Comparison of ENCODE assay signal across 8 cellular contexts in genomic region chr1:86833461-86834215, GRCh38.
DNase-seq lines count a peak whose midpoint lies in the region; ATAC-seq and TF ChIP-seq lines count a peak whose summit lies in the region.

No MANE protein-coding gene starts in this region.

- H3K27ac Mint-ChIP-seq in activated CD4-positive, alpha-beta T cell treated with anti-CD3 and anti-CD28 coated beads for 36 hours, result no peak overlapping the region

- ATAC-seq in GM18867 (IDR thresholded peaks at IDR 0.05; ENCODE audit: unreplicated experiment) (peak; percentile 78), HG03280 (IDR thresholded peaks at IDR 0.05; ENCODE audit: unreplicated experiment) (peak; percentile 63)
- ATAC-seq in activated CD4-positive, alpha-beta T cell treated with anti-CD3 and anti-CD28 coated beads for 36 hours, result peak; percentile 77

- peaks cover 3% of the 10 kb centered on the region for H3K4me1 Mint-ChIP-seq in activated CD4-positive, alpha-beta T cell treated with anti-CD3 and anti-CD28 coated beads for 36 hours

- H3K27ac ChIP-seq in coronary artery (no peak overlapping the region), liver (ENCODE audit: low read depth in 1 of 2, low read length in 2 of 2) (no peak overlapping the region)

- H3K4me1 ChIP-seq in liver (ENCODE audit: control insufficient read depth in 4 of 4, insufficient read depth in 4 of 4, low read length in 3 of 4), result no peaks in the 10 kb centered on the region

- H3K36me3 Mint-ChIP-seq in activated CD4-positive, alpha-beta T cell treated with anti-CD3 and anti-CD28 coated beads for 36 hours (ENCODE audit: low read depth), result no peaks in the 10 kb centered on the region

- POLR2A ChIA-PET in activated CD4-positive, alpha-beta T cell treated with anti-CD3 and anti-CD28 coated beads for 36 hours (lab: Charles Lee), result no interaction called here

- intact Hi-C loops in activated CD4-positive, alpha-beta T cell treated with anti-CD3 and anti-CD28 coated beads for 36 hours (cut with DNase I, micrococcal nuclease), result loop anchor here (1.0 kb wide), 2 partner anchors 132 to 251 kb away; no protein-coding TSS in a partner anchor

- CTCF ChIA-PET in activated CD4-positive, alpha-beta T cell treated with anti-CD3 and anti-CD28 coated beads for 36 hours (lab: Charles Lee), result interaction anchor here (0.6 to 6.0 kb wide), 22 partner anchors 9 to 346 kb away, joined by 3 to 90 read pairs (median 4); no protein-coding TSS in a partner anchor

- H3K9me3 Mint-ChIP-seq in activated CD4-positive, alpha-beta T cell treated with anti-CD3 and anti-CD28 coated beads for 36 hours (ENCODE audit: low read depth), result no peaks in the 10 kb centered on the region

- no peak overlapping the region for H3K4me3 Mint-ChIP-seq in activated CD4-positive, alpha-beta T cell treated with anti-CD3 and anti-CD28 coated beads for 36 hours

- H3K4me3 ChIP-seq in coronary artery, result no peak overlapping the region
- H3K4me3 ChIP-seq in liver (ENCODE audit: low read depth in 1 of 3, low read length in 3 of 3), result no peak overlapping the region

- no peaks in the 10 kb centered on the region for H3K9me3 ChIP-seq in liver (ENCODE audit: control insufficient read depth in 4 of 4, low read length in 3 of 4)

- 54% methylated on average over 17 of the region's 17 CpGs for WGBS in liver

- H3K27me3 Mint-ChIP-seq in activated CD4-positive, alpha-beta T cell treated with anti-CD3 and anti-CD28 coated beads for 36 hours, result no peaks in the 10 kb centered on the region

- no peaks in the 10 kb centered on the region for H3K27me3 ChIP-seq in liver (ENCODE audit: control insufficient read depth in 4 of 4, insufficient read depth in 4 of 4, low read length in 3 of 4)

- TF ChIP-seq CTCF in AG09319 (IDR thresholded peaks at IDR 0.05; ENCODE audit: low read depth, low read length), result peak; percentile 50
- peak; percentile 54 for TF ChIP-seq CTCF in coronary artery (IDR thresholded peaks at IDR 0.05)
- TF ChIP-seq CTCF in liver (IDR thresholded peaks at IDR 0.05; ENCODE audit: low read depth, low read length, missing input control), result peak; percentile 63

- no peak overlapping the region for H3K9ac ChIP-seq in liver (ENCODE audit: low read depth in 1 of 2, low read length in 2 of 2)

- peak; percentile 97 to 99 for TF ChIP-seq RAD21 in liver (IDR thresholded peaks at IDR 0.05)

- DNase-seq in AG09319 (ENCODE audit: extremely low read depth, low read depth) (peak; percentile 79), NCI-H460 (ENCODE audit: extremely low read depth, low read depth) (peak; percentile 81), coronary artery (ENCODE audit: low spot score) (peak; percentile 72)
- peak; percentile 74 for DNase-seq in activated CD4-positive, alpha-beta T cell treated with anti-CD3 and anti-CD28 coated beads for 36 hours
- DNase-seq in stimulated activated CD4-positive, alpha-beta T cell treated with anti-CD3 and anti-CD28 coated beads, TNF-alpha, amount 100 ng/mL, for 1 hour (ENCODE audit: low read depth in 3 of 3, low spot score in 1 of 3), result peak in 2 of 3 donors; percentile 10 to 16

- no peaks in the 10 kb centered on the region for H3K36me3 ChIP-seq in liver (ENCODE audit: control insufficient read depth in 4 of 4, insufficient read depth in 3 of 4, low read depth in 1 of 4, low read length in 3 of 4)

TF ChIP-seq in liver, 16 proteins besides CTCF, POLR2A, EP300 and RAD21:
- no peak for TF ChIP-seq TAF1 (conservative IDR thresholded peaks at IDR 0.05)
- peak; percentile 24 for TF ChIP-seq NR2F2 (IDR thresholded peaks at IDR 0.05)
- peak; percentile 56 to 82 for TF ChIP-seq HNF4A (conservative IDR thresholded peaks at IDR 0.05)
- TF ChIP-seq SP1 (IDR thresholded peaks at IDR 0.05), result peak; percentile 10
- TF ChIP-seq MAX (IDR thresholded peaks at IDR 0.05), result no peak
- TF ChIP-seq HNF4G (IDR thresholded peaks at IDR 0.05), result peak; percentile 42
- no peak for TF ChIP-seq FOXA2 (IDR thresholded peaks at IDR 0.05)
- TF ChIP-seq, protein P1, sequence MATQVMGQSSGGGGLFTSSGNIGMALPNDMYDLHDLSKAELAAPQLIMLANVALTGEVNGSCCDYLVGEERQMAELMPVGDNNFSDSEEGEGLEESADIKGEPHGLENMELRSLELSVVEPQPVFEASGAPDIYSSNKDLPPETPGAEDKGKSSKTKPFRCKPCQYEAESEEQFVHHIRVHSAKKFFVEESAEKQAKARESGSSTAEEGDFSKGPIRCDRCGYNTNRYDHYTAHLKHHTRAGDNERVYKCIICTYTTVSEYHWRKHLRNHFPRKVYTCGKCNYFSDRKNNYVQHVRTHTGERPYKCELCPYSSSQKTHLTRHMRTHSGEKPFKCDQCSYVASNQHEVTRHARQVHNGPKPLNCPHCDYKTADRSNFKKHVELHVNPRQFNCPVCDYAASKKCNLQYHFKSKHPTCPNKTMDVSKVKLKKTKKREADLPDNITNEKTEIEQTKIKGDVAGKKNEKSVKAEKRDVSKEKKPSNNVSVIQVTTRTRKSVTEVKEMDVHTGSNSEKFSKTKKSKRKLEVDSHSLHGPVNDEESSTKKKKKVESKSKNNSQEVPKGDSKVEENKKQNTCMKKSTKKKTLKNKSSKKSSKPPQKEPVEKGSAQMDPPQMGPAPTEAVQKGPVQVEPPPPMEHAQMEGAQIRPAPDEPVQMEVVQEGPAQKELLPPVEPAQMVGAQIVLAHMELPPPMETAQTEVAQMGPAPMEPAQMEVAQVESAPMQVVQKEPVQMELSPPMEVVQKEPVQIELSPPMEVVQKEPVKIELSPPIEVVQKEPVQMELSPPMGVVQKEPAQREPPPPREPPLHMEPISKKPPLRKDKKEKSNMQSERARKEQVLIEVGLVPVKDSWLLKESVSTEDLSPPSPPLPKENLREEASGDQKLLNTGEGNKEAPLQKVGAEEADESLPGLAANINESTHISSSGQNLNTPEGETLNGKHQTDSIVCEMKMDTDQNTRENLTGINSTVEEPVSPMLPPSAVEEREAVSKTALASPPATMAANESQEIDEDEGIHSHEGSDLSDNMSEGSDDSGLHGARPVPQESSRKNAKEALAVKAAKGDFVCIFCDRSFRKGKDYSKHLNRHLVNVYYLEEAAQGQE (IDR thresholded peaks at IDR 0.05), result no peak
- TF ChIP-seq YY1 (IDR thresholded peaks at IDR 0.05), result peak; percentile 80
TF ChIP-seq in liver: peak in this region for 5.

Comparison
In these comparisons a context has a peak if more than half of its experiments do, and no peak if none do; other contexts are left out.
1. DNase-seq: peak in every context shown above with its lines; median percentile 81 in NCI-H460; 79 in AG09319; 74 in activated CD4-positive, alpha-beta T cell treated with anti-CD3 and anti-CD28 coated beads for 36 hours; 72 in coronary artery; 13 in stimulated activated CD4-positive, alpha-beta T cell treated with anti-CD3 and anti-CD28 coated beads, TNF-alpha, amount 100 ng/mL, for 1 hour.